ENCODE assay signal across 13 cellular contexts in the genomic region with DNA sequence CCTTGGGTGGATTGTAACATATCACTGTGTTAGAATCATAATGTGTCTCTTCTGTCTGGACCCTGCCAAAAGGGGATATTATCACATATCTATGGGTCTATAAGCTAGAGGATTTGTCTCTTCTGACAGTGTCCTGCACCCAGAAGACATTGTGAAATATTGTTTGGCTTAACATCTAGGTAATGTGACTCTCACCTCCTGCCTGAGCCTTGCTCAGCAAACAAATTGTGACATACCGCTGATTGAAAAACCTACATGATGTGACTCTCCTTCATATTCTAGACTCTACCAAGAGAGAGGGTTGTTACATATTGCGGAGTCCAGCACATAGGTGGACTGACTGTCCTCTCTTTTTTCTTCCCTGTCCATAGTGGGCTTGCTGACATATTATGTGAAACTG. TPM values are rescaled to one million over a fixed set of nuclear protein-coding genes. Genes with fewer than 3 reads are reported as not detected.
"Had no signal": no experiment of that assay in that cellular context is flagged by ENCODE, and none has a peak within 500 bp of the region (broad histone marks: within the 10 kb centered on the region; RNA-seq: fewer than 3 reads in every experiment).

No MANE protein-coding gene starts in this region.

RNA-seq across cellular contexts. Expression of a gene that starts 13.0 kb away (rescaled TPM):
- total RNA-seq: stomach, subcutaneous adipose tissue, temporal lobe, thoracic aorta, thyroid gland, tibial nerve, transverse colon, upper lobe of left lung, upper lobe of right lung, ureter, urinary bladder, uterus, vagina had no signal
